Comparison of ENCODE assay signal across 1 cellular context in the genomic region with DNA sequence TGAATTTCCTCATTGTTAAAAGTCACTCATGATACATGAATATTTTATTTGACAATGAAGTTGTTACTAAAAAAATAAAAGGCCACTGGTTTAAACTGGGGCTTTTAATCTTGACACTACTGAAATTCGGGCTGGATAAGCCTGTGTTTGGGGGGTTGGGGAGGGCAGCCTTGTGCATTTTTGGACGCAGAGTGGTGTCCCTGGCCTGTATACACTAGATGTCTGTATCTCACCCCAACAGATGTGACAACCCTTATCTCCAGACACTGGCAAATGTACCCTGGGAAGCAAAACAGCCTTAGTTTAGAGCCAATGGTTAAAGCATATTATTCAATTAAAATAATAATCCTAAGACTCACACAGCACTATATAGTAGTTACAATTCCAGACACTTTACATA.
TF ChIP-seq lines count a peak whose summit lies in the region.

No MANE protein-coding gene starts in this region.

TF ChIP-seq in K562, 482 proteins besides CTCF, POLR2A, EP300 and RAD21 (continued from another document and continues in another):
- TF ChIP-seq ARHGAP35 (IDR thresholded peaks at IDR 0.05; ENCODE audit: partially characterized antibody) (no peak), RUNX1 (IDR thresholded peaks at IDR 0.05; ENCODE audit: low read depth) (0 out of 2 replicates have a peak, but pooled peaks have one; percentile 67), NFATC3 (IDR thresholded peaks at IDR 0.05) (no peak), TAL1 (IDR thresholded peaks at IDR 0.05) (peak; percentile 97), CBX2 (IDR thresholded peaks at IDR 0.05; ENCODE audit: insufficient read depth, low read length, poor library complexity, severe bottlenecking) (no peak), ZNF707 (CRISPR knock-in tag; conservative IDR thresholded peaks at IDR 0.05) (no peak), DNMT1 (IDR thresholded peaks at IDR 0.05) (no peak), ZNF274 (IDR thresholded peaks at IDR 0.05; ENCODE audit: borderline replicate concordance, low read depth, low read length) (peak; percentile 61; the same call in 1 of the 2 replicates), ZNF551 (CRISPR knock-in tag; IDR thresholded peaks at IDR 0.05) (no peak), TEAD2 (tag; IDR thresholded peaks at IDR 0.05) (no peak), PHB2 (IDR thresholded peaks at IDR 0.05; ENCODE audit: low read depth) (peak; percentile 78), MTA3 (IDR thresholded peaks at IDR 0.05; ENCODE audit: borderline replicate concordance) (peak; percentile 61; the same call in 1 of the 2 replicates), BRD9 (IDR thresholded peaks at IDR 0.05; ENCODE audit: low read depth, partially characterized antibody) (no peak), SMARCC2 (IDR thresholded peaks at IDR 0.05; ENCODE audit: low read depth) (peak; percentile 89; the same call in 1 of the 2 replicates), RBBP5 (IDR thresholded peaks at IDR 0.05; ENCODE audit: borderline replicate concordance, insufficient read depth, low read length, poor library complexity, severe bottlenecking) (no peak), MBD2 (IDR thresholded peaks at IDR 0.05; ENCODE audit: borderline replicate concordance, low read depth) (peak; percentile 60; the same call in 1 of the 2 replicates), DMBX1 (CRISPR knock-in tag; IDR thresholded peaks at IDR 0.05; ENCODE audit: borderline replicate concordance) (no peak; the same call in 1 of the 2 replicates), TAF7 (tag; IDR thresholded peaks at IDR 0.05) (no peak), NR2C2 (CRISPR knock-in tag; IDR thresholded peaks at IDR 0.05) (no peak), NR2C2 (tag; IDR thresholded peaks at IDR 0.05) (0 out of 2 replicates have a peak, but pooled peaks have one; percentile 13), PHB (CRISPR knock-in tag; IDR thresholded peaks at IDR 0.05) (no peak), LCOR (CRISPR knock-in tag; IDR thresholded peaks at IDR 0.05) (peak; percentile 72), CEBPG (CRISPR knock-in tag; IDR thresholded peaks at IDR 0.05) (no peak), CEBPG (tag; conservative IDR thresholded peaks at IDR 0.05 in 1 of 2, IDR thresholded peaks at IDR 0.05 in 1 of 2) (no peak), XRCC3 (IDR thresholded peaks at IDR 0.05) (no peak), ZBTB8A (IDR thresholded peaks at IDR 0.05; ENCODE audit: partially characterized antibody) (no peak), ZNF830 (CRISPR knock-in tag; IDR thresholded peaks at IDR 0.05) (no peak), BCOR (IDR thresholded peaks at IDR 0.05) (peak; percentile 14; the same call in 1 of the 2 replicates), SRSF1 (IDR thresholded peaks at IDR 0.05; ENCODE audit: low read depth, low read length) (no peak), ZNF165 (CRISPR knock-in tag; IDR thresholded peaks at IDR 0.05; ENCODE audit: borderline replicate concordance) (no peak), ZNF217 (CRISPR knock-in tag; IDR thresholded peaks at IDR 0.05) (no peak), TBL1XR1 (IDR thresholded peaks at IDR 0.05; ENCODE audit: low read length in 2 of 2) (peak; percentile 98), RB1 (IDR thresholded peaks at IDR 0.05; ENCODE audit: low read depth) (0 out of 2 replicates have a peak, but pooled peaks have one; percentile 12), ZNF778 (CRISPR knock-in tag; IDR thresholded peaks at IDR 0.05) (no peak)
- TF ChIP-seq, protein P1, sequence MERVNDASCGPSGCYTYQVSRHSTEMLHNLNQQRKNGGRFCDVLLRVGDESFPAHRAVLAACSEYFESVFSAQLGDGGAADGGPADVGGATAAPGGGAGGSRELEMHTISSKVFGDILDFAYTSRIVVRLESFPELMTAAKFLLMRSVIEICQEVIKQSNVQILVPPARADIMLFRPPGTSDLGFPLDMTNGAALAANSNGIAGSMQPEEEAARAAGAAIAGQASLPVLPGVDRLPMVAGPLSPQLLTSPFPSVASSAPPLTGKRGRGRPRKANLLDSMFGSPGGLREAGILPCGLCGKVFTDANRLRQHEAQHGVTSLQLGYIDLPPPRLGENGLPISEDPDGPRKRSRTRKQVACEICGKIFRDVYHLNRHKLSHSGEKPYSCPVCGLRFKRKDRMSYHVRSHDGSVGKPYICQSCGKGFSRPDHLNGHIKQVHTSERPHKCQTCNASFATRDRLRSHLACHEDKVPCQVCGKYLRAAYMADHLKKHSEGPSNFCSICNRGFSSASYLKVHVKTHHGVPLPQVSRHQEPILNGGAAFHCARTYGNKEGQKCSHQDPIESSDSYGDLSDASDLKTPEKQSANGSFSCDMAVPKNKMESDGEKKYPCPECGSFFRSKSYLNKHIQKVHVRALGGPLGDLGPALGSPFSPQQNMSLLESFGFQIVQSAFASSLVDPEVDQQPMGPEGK (CRISPR knock-in tag; IDR thresholded peaks at IDR 0.05; ENCODE audit: borderline replicate concordance): no peak
- TF ChIP-seq, protein P2, sequence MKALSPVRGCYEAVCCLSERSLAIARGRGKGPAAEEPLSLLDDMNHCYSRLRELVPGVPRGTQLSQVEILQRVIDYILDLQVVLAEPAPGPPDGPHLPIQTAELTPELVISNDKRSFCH (CRISPR knock-in tag; IDR thresholded peaks at IDR 0.05): no peak
- TF ChIP-seq, protein P2 (tag; IDR thresholded peaks at IDR 0.05): 0 out of 2 replicates have a peak, but pooled peaks have one; percentile 34
- TF ChIP-seq, protein P3, sequence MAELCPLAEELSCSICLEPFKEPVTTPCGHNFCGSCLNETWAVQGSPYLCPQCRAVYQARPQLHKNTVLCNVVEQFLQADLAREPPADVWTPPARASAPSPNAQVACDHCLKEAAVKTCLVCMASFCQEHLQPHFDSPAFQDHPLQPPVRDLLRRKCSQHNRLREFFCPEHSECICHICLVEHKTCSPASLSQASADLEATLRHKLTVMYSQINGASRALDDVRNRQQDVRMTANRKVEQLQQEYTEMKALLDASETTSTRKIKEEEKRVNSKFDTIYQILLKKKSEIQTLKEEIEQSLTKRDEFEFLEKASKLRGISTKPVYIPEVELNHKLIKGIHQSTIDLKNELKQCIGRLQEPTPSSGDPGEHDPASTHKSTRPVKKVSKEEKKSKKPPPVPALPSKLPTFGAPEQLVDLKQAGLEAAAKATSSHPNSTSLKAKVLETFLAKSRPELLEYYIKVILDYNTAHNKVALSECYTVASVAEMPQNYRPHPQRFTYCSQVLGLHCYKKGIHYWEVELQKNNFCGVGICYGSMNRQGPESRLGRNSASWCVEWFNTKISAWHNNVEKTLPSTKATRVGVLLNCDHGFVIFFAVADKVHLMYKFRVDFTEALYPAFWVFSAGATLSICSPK (IDR thresholded peaks at IDR 0.05; ENCODE audit: borderline replicate concordance): no peak
- TF ChIP-seq, protein P4, sequence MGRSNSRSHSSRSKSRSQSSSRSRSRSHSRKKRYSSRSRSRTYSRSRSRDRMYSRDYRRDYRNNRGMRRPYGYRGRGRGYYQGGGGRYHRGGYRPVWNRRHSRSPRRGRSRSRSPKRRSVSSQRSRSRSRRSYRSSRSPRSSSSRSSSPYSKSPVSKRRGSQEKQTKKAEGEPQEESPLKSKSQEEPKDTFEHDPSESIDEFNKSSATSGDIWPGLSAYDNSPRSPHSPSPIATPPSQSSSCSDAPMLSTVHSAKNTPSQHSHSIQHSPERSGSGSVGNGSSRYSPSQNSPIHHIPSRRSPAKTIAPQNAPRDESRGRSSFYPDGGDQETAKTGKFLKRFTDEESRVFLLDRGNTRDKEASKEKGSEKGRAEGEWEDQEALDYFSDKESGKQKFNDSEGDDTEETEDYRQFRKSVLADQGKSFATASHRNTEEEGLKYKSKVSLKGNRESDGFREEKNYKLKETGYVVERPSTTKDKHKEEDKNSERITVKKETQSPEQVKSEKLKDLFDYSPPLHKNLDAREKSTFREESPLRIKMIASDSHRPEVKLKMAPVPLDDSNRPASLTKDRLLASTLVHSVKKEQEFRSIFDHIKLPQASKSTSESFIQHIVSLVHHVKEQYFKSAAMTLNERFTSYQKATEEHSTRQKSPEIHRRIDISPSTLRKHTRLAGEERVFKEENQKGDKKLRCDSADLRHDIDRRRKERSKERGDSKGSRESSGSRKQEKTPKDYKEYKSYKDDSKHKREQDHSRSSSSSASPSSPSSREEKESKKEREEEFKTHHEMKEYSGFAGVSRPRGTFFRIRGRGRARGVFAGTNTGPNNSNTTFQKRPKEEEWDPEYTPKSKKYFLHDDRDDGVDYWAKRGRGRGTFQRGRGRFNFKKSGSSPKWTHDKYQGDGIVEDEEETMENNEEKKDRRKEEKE (IDR thresholded peaks at IDR 0.05; ENCODE audit: borderline replicate concordance in 1 of 2, control insufficient read depth in 1 of 2, low read depth in 2 of 2, low read length in 1 of 2): no peak
- TF ChIP-seq, protein P5, sequence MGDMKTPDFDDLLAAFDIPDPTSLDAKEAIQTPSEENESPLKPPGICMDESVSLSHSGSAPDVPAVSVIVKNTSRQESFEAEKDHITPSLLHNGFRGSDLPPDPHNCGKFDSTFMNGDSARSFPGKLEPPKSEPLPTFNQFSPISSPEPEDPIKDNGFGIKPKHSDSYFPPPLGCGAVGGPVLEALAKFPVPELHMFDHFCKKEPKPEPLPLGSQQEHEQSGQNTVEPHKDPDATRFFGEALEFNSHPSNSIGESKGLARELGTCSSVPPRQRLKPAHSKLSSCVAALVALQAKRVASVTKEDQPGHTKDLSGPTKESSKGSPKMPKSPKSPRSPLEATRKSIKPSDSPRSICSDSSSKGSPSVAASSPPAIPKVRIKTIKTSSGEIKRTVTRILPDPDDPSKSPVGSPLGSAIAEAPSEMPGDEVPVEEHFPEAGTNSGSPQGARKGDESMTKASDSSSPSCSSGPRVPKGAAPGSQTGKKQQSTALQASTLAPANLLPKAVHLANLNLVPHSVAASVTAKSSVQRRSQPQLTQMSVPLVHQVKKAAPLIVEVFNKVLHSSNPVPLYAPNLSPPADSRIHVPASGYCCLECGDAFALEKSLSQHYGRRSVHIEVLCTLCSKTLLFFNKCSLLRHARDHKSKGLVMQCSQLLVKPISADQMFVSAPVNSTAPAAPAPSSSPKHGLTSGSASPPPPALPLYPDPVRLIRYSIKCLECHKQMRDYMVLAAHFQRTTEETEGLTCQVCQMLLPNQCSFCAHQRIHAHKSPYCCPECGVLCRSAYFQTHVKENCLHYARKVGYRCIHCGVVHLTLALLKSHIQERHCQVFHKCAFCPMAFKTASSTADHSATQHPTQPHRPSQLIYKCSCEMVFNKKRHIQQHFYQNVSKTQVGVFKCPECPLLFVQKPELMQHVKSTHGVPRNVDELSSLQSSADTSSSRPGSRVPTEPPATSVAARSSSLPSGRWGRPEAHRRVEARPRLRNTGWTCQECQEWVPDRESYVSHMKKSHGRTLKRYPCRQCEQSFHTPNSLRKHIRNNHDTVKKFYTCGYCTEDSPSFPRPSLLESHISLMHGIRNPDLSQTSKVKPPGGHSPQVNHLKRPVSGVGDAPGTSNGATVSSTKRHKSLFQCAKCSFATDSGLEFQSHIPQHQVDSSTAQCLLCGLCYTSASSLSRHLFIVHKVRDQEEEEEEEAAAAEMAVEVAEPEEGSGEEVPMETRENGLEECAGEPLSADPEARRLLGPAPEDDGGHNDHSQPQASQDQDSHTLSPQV (IDR thresholded peaks at IDR 0.05): peak; percentile 79
- TF ChIP-seq, protein P6, sequence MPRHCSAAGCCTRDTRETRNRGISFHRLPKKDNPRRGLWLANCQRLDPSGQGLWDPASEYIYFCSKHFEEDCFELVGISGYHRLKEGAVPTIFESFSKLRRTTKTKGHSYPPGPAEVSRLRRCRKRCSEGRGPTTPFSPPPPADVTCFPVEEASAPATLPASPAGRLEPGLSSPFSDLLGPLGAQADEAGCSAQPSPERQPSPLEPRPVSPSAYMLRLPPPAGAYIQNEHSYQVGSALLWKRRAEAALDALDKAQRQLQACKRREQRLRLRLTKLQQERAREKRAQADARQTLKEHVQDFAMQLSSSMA (CRISPR knock-in tag; IDR thresholded peaks at IDR 0.05): no peak
- TF ChIP-seq, protein P7, sequence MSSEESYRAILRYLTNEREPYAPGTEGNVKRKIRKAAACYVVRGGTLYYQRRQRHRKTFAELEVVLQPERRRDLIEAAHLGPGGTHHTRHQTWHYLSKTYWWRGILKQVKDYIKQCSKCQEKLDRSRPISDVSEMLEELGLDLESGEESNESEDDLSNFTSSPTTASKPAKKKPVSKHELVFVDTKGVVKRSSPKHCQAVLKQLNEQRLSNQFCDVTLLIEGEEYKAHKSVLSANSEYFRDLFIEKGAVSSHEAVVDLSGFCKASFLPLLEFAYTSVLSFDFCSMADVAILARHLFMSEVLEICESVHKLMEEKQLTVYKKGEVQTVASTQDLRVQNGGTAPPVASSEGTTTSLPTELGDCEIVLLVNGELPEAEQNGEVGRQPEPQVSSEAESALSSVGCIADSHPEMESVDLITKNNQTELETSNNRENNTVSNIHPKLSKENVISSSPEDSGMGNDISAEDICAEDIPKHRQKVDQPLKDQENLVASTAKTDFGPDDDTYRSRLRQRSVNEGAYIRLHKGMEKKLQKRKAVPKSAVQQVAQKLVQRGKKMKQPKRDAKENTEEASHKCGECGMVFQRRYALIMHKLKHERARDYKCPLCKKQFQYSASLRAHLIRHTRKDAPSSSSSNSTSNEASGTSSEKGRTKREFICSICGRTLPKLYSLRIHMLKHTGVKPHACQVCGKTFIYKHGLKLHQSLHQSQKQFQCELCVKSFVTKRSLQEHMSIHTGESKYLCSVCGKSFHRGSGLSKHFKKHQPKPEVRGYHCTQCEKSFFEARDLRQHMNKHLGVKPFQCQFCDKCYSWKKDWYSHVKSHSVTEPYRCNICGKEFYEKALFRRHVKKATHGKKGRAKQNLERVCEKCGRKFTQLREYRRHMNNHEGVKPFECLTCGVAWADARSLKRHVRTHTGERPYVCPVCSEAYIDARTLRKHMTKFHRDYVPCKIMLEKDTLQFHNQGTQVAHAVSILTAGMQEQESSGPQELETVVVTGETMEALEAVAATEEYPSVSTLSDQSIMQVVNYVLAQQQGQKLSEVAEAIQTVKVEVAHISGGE (CRISPR knock-in tag; IDR thresholded peaks at IDR 0.05): peak in 1 of 3 experiments; percentile 52; a peak in 2 of 6 replicates
